In genomic region chr6:98823845-98824162, GRCh38 we compare ENCODE assay signal across 1 cellular context.
TF ChIP-seq lines count a peak whose summit lies in the region.

No MANE protein-coding gene starts in this region.

TF ChIP-seq in H1, 55 proteins besides CTCF, POLR2A, EP300 and RAD21 (continued from another document):
- no peak for TF ChIP-seq CHD7 (IDR thresholded peaks at IDR 0.05; ENCODE audit: insufficient replicate concordance, low read length)
- TF ChIP-seq GTF2F1 (IDR thresholded peaks at IDR 0.05; ENCODE audit: borderline replicate concordance, low read depth, low read length): no peak
- TF ChIP-seq RBBP5 (IDR thresholded peaks at IDR 0.05; ENCODE audit: borderline replicate concordance, low read depth, low read length): no peak
- no peak for TF ChIP-seq JUN (IDR thresholded peaks at IDR 0.05; ENCODE audit: low read depth, low read length)
- TF ChIP-seq ASH2L (IDR thresholded peaks at IDR 0.05; ENCODE audit: low read length): no peak
- TF ChIP-seq MAFK (IDR thresholded peaks at IDR 0.05; ENCODE audit: low read depth, low read length): no peak
- no peak for TF ChIP-seq CBX8 (IDR thresholded peaks at IDR 0.05; ENCODE audit: borderline replicate concordance, low read depth, low read length)
- TF ChIP-seq SRF (IDR thresholded peaks at IDR 0.05; ENCODE audit: low read depth, low read length): no peak
